8 cellular contexts compared by ENCODE assay signal in the genomic region with DNA sequence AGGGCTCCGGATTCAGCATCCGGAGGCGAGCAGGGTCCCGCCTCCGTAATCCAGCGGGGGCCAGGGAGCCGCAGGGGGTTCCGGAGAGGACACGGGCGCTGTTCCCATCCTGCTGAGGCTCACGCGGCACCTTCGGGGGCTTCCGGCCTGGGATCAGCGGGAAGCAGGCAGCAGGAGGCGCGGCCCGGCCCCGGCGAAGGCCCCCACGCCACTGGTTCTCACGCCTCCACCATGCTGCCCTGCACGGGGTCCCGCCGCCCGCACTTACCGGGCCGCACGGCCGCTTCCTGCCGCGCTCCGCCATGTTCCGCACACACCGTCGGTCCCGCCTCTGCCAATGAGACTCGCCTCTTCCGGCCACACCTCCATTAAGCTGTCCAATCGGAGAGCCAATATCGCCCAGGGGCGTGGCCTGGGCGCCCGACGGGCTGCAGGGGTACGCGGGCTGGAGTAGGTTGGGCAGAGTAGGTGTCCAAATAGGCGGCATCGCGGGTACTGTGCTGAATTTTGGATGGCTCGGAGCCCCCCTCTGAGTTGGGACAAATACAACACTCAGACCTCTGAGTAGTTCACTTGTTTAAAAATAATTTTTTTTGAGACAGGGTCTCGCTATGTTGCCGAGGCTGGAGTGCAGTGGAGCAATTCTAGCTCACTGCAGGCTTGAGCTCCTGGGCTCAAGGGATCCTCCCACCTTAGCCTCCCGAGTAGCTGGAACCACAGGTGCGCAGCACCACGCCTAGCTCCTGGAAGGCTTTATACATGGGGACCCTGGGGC. TPM values are rescaled to one million over a fixed set of nuclear protein-coding genes. Genes with fewer than 3 reads are reported as not detected.
DNase-seq lines count a peak whose midpoint lies in the region; TF ChIP-seq lines count a peak whose summit lies in the region.

A gene with protein sequence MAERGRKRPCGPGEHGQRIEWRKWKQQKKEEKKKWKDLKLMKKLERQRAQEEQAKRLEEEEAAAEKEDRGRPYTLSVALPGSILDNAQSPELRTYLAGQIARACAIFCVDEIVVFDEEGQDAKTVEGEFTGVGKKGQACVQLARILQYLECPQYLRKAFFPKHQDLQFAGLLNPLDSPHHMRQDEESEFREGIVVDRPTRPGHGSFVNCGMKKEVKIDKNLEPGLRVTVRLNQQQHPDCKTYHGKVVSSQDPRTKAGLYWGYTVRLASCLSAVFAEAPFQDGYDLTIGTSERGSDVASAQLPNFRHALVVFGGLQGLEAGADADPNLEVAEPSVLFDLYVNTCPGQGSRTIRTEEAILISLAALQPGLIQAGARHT (minus strand): TSS at position 318 of the 775 bp plus-strand sequence. CDS start 14 bp downstream, at position 304.

- peaks cover 26% of the 10 kb centered on the region for H3K36me3 Mint-ChIP-seq in nephron (ENCODE audit: low read depth)
- peaks cover 52% of the 10 kb centered on the region for H3K36me3 Mint-ChIP-seq in stimulated activated naive CD8-positive, alpha-beta T cell treated with anti-CD3 and anti-CD28 coated beads, Interleukin-15, Interleukin-2, amounts not matched to agents 100 ng/mL and 50 ng/mL, for 24 hours (ENCODE audit: low read depth)

- H3K4me3 Mint-ChIP-seq in nephron: peak within 1 kb of the TSS; percentile 94 to 97 (median 96)
- peak within 1 kb of the TSS; percentile 97 for H3K4me3 Mint-ChIP-seq in stimulated activated naive CD8-positive, alpha-beta T cell treated with anti-CD3 and anti-CD28 coated beads, Interleukin-15, Interleukin-2, amounts not matched to agents 100 ng/mL and 50 ng/mL, for 24 hours

- H3K4me3 ChIP-seq in fibroblast of pulmonary artery (replicated peaks; ENCODE audit: low read depth, low read length): peak within 1 kb of the TSS; percentile 64

- H3K9me3 Mint-ChIP-seq in nephron: no peaks in the 10 kb centered on the region
- no peaks in the 10 kb centered on the region for H3K9me3 Mint-ChIP-seq in stimulated activated naive CD8-positive, alpha-beta T cell treated with anti-CD3 and anti-CD28 coated beads, Interleukin-15, Interleukin-2, amounts not matched to agents 100 ng/mL and 50 ng/mL, for 24 hours

- H3K4me1 Mint-ChIP-seq in nephron: peaks cover 14% of the 10 kb centered on the region
- peaks cover 26% of the 10 kb centered on the region for H3K4me1 Mint-ChIP-seq in stimulated activated naive CD8-positive, alpha-beta T cell treated with anti-CD3 and anti-CD28 coated beads, Interleukin-15, Interleukin-2, amounts not matched to agents 100 ng/mL and 50 ng/mL, for 24 hours (ENCODE audit: low read depth)

- peak; percentile 92 for DNase-seq in EH (ENCODE audit: low read depth)
- DNase-seq in H4 (ENCODE audit: low spot score): peak; percentile 87
- peak; percentile 95 for DNase-seq in LoVo (ENCODE audit: low spot score)
- DNase-seq in activated effector memory CD4-positive, alpha-beta T cell treated with Interleukin-2 at 50 U/mL for 16 hours: peak; percentile 95
- DNase-seq in fibroblast of pulmonary artery (ENCODE audit: low read depth): peak; percentile 89

- peak; percentile 92 for TF ChIP-seq POLR2A in Raji (IDR thresholded peaks at IDR 0.05; ENCODE audit: insufficient read depth, low read depth, low read length)

- TF ChIP-seq CTCF in fibroblast of pulmonary artery (IDR thresholded peaks at IDR 0.05; ENCODE audit: low read length, missing control alignments) (no peak), nephron (IDR thresholded peaks at IDR 0.05; ENCODE audit: unreplicated experiment in 3 of 3) (no peak)

- H3K27me3 Mint-ChIP-seq in nephron (ENCODE audit: low read depth): no peaks in the 10 kb centered on the region
- H3K27me3 Mint-ChIP-seq in stimulated activated naive CD8-positive, alpha-beta T cell treated with anti-CD3 and anti-CD28 coated beads, Interleukin-15, Interleukin-2, amounts not matched to agents 100 ng/mL and 50 ng/mL, for 24 hours: no peaks in the 10 kb centered on the region

- peak within 1 kb of the TSS in 2 of 3 experiments; percentile 76 to 87 for H3K27ac Mint-ChIP-seq in nephron
- peak within 1 kb of the TSS; percentile 94 for H3K27ac Mint-ChIP-seq in stimulated activated naive CD8-positive, alpha-beta T cell treated with anti-CD3 and anti-CD28 coated beads, Interleukin-15, Interleukin-2, amounts not matched to agents 100 ng/mL and 50 ng/mL, for 24 hours

RNA-seq across cellular contexts. Expression of the gene that starts here (rescaled TPM):
- total RNA-seq in H4 (2014; rRNA removed; shearing (Covaris generic)): 16.7 and 39.2 TPM in 2 replicates

Comparison
In these comparisons a context has a peak if more than half of its experiments do, and no peak if none do; other contexts are left out.
1. Peak in every context shown above with its lines: DNase-seq and H3K4me3 ChIP-seq.